ENCODE assay signal across 8 cellular contexts in genomic region chr1:3857791-3858129, GRCh38. TPM values are rescaled to one million over a fixed set of nuclear protein-coding genes. Genes with fewer than 3 reads are reported as not detected.
A peak's percentile ranks its signal among the peaks of the same experiment; 100 is the strongest.
DNase-seq lines count a peak whose midpoint lies in the region; TF ChIP-seq lines count a peak whose summit lies in the region.

No MANE protein-coding gene starts in this region.

- H3K23ac ChIP-seq in neuronal stem cell (ENCODE audit: low read depth, low read length, poor library complexity) = peak overlapping the region; percentile 95

- H3K4me3 ChIP-seq in Caco-2 (ENCODE audit: low read depth, low read length) (peak overlapping the region; percentile 62), OCI-LY1 (ENCODE audit: low read depth, low read length, poor library complexity, severe bottlenecking) (peak overlapping the region; percentile 74), neuronal stem cell (ENCODE audit: low read length in 2 of 2) (peak overlapping the region; percentile 71 to 84)

- H3K36me3 ChIP-seq in Caco-2 (ENCODE audit: control insufficient read depth, insufficient read depth, low read length) (no peaks in the 10 kb centered on the region), OCI-LY1 (ENCODE audit: insufficient read depth, low read length) (peaks cover 32% of the 10 kb centered on the region), neuronal stem cell (replicated peaks in 1 of 2; ENCODE audit: control insufficient read depth in 2 of 2, insufficient read depth in 2 of 2, low read length in 2 of 2) (no peaks in the 10 kb centered on the region)

- in situ Hi-C loops in GM13977 (cut with MboI; ENCODE audit: low pct_unique_long_range_greater_than_20kb, low sequenced_read_pairs, unreplicated experiment) = no loop called here

- peak overlapping the region; percentile 54 for H3K27ac ChIP-seq in OCI-LY1 (ENCODE audit: low read depth, low read length, poor library complexity, severe bottlenecking)
- no peak overlapping the region for H3K27ac ChIP-seq in neuronal stem cell (replicated peaks; ENCODE audit: low read length)

- H3K4me3 Mint-ChIP-seq in Caco-2 (ENCODE audit: unreplicated experiment) = peak overlapping the region; percentile 98
- H3K4me3 Mint-ChIP-seq in endothelial cell (ENCODE audit: unreplicated experiment) = peak overlapping the region; percentile 96

- peak overlapping the region; percentile 65 for H2AK5ac ChIP-seq in neuronal stem cell (ENCODE audit: low read depth, low read length)

- no peaks in the 10 kb centered on the region for H4K20me1 ChIP-seq in OCI-LY1 (ENCODE audit: insufficient read depth, low read length)

- H3K14ac ChIP-seq in neuronal stem cell (ENCODE audit: low read length) = no peak overlapping the region

- intact Hi-C loops in Caco-2 (cut with micrococcal nuclease; ENCODE audit: unreplicated experiment) = loop anchor here (1.0 kb wide), 1 partner anchor 43 kb away; the partner anchor contains the start of gene C1orf174

- no peaks in the 10 kb centered on the region for H3K27me3 ChIP-seq in Caco-2 (replicated peaks; ENCODE audit: control insufficient read depth, insufficient read depth, low read length)
- H3K27me3 ChIP-seq in OCI-LY1 (ENCODE audit: insufficient read depth, low read length) = no peaks in the 10 kb centered on the region
- peaks cover 0 to 5% (median 0%) of the 10 kb centered on the region in 3 experiments for H3K27me3 ChIP-seq in neuronal stem cell (ENCODE audit: control insufficient read depth in 3 of 3, insufficient read depth in 3 of 3, low read depth in 1 of 3, low read length in 3 of 3)

- H3K4me1 Mint-ChIP-seq in Caco-2 (ENCODE audit: low read depth, unreplicated experiment) = no peaks in the 10 kb centered on the region
- no peaks in the 10 kb centered on the region for H3K4me1 Mint-ChIP-seq in endothelial cell (ENCODE audit: unreplicated experiment)

- H3K36me3 Mint-ChIP-seq in Caco-2 (ENCODE audit: insufficient read depth, unreplicated experiment) (no peaks in the 10 kb centered on the region), endothelial cell (ENCODE audit: low read depth, unreplicated experiment) (peaks cover 4% of the 10 kb centered on the region)

- H2BK5ac ChIP-seq in neuronal stem cell (ENCODE audit: low read length) = peak overlapping the region; percentile 46

- peak overlapping the region; percentile 87 for H3K27ac Mint-ChIP-seq in Caco-2 (ENCODE audit: unreplicated experiment)
- no peak overlapping the region for H3K27ac Mint-ChIP-seq in endothelial cell (ENCODE audit: unreplicated experiment)

- no peaks in the 10 kb centered on the region for H3K9me3 Mint-ChIP-seq in Caco-2 (ENCODE audit: unreplicated experiment)
- no peaks in the 10 kb centered on the region for H3K9me3 Mint-ChIP-seq in endothelial cell (ENCODE audit: unreplicated experiment)

- no peaks in the 10 kb centered on the region for H3K27me3 Mint-ChIP-seq in Caco-2 (ENCODE audit: insufficient read depth, unreplicated experiment)
- H3K27me3 Mint-ChIP-seq in endothelial cell (ENCODE audit: unreplicated experiment) = peaks cover 2% of the 10 kb centered on the region

- H4K8ac ChIP-seq in neuronal stem cell (ENCODE audit: low read depth, low read length) = no peak overlapping the region

- no peaks in the 10 kb centered on the region for H3K9me2 ChIP-seq in OCI-LY1 (ENCODE audit: low read depth, low read length)

- peak overlapping the region; percentile 80 for H3K18ac ChIP-seq in neuronal stem cell (ENCODE audit: low read length)

- H2BK12ac ChIP-seq in neuronal stem cell (ENCODE audit: low read length) = no peak overlapping the region

- H4K91ac ChIP-seq in neuronal stem cell (ENCODE audit: low read depth, low read length, poor library complexity) = no peak overlapping the region

- H3F3A ChIP-seq in OCI-LY1 (ENCODE audit: insufficient read depth, low read length) = no peaks in the 10 kb centered on the region

- H3K9me3 ChIP-seq in Caco-2 (no peaks in the 10 kb centered on the region), OCI-LY1 (ENCODE audit: low read length) (no peaks in the 10 kb centered on the region), neuronal stem cell (replicated peaks in 1 of 2; ENCODE audit: control insufficient read depth in 2 of 2, insufficient read depth in 1 of 2, low read depth in 1 of 2, low read length in 2 of 2) (no peaks in the 10 kb centered on the region)

- H3K4me2 ChIP-seq in OCI-LY1 (ENCODE audit: low read length) (peak overlapping the region; percentile 70), neuronal stem cell (ENCODE audit: insufficient read depth, low read length, poor library complexity, severe bottlenecking) (peak overlapping the region; percentile 81)

- H3K79me1 ChIP-seq in neuronal stem cell (ENCODE audit: low read depth, low read length) = no peaks in the 10 kb centered on the region

- no peak overlapping the region for H2BK15ac ChIP-seq in neuronal stem cell (ENCODE audit: low read length)

- no TSS peak for BruUV-seq in Caco-2 (replicated peaks; lab: Mats Ljungman, UMichigan)

- DNase-seq in Caco-2 (peak in 1 of 2 experiments; percentile 9), endothelial cell (ENCODE audit: low spot score) (no peak), neuronal stem cell (ENCODE audit: low spot score) (no peak), occipital lobe (lab: John Stamatoyannopoulos, UW) (no peak), NCI-H1694 (lab: John Stamatoyannopoulos, UW) (no peak), GM13977 (ENCODE audit: low spot score) (no peak), putamen (ENCODE audit: low spot score) (no peak)

- no CpG with 5 or more reads among the region's 21 CpGs for WGBS in neuronal stem cell (ENCODE audit: extremely low coverage in 2 of 2, insufficient read length in 2 of 2, insufficient replicate concordance in 1 of 2), 2 donors

- POLR2A ChIA-PET in Caco-2 (lab: Charles Lee) = interaction anchor here (0.5 to 0.6 kb wide), 2 partner anchors 17 to 137 kb away, joined by 3 to 5 read pairs; no protein-coding TSS in a partner anchor

- H2AFZ ChIP-seq in OCI-LY1 (ENCODE audit: low read length) = no peak overlapping the region
- H2AFZ ChIP-seq in neuronal stem cell (ENCODE audit: low read length) = peak overlapping the region; percentile 97

- CTCF ChIA-PET in Caco-2 (lab: Charles Lee) = interaction anchor here (1.0 to 1.9 kb wide), 4 partner anchors 12 to 49 kb away, joined by 3 to 12 read pairs (median 6); partner anchors contain the start of gene C1orf174

- H3K9ac ChIP-seq in OCI-LY1 (ENCODE audit: low read length) (peak overlapping the region; percentile 74), neuronal stem cell (ENCODE audit: low read depth, low read length, poor library complexity) (peak overlapping the region; percentile 88)

- no peak overlapping the region for H3K4ac ChIP-seq in neuronal stem cell (ENCODE audit: low read length)

- peaks cover 35% of the 10 kb centered on the region for H3K79me2 ChIP-seq in OCI-LY1 (ENCODE audit: insufficient read depth, low read length)

- TF ChIP-seq CTCF in Caco-2 (IDR thresholded peaks at IDR 0.05; ENCODE audit: insufficient read depth in 1 of 2, low read depth in 1 of 2, low read length in 1 of 2, severe bottlenecking in 1 of 2, unreplicated experiment in 1 of 2) (no peak), OCI-LY1 (IDR thresholded peaks at IDR 0.05; ENCODE audit: low read length) (no peak), endothelial cell (IDR thresholded peaks at IDR 0.05; ENCODE audit: unreplicated experiment) (no peak), GM13977 (IDR thresholded peaks at IDR 0.05; ENCODE audit: extremely low read depth, insufficient read depth, missing control alignments) (no peak)

- no peak overlapping the region for H2BK120ac ChIP-seq in neuronal stem cell (ENCODE audit: low read depth, low read length)

- H3K4me1 ChIP-seq in Caco-2 (no peaks in the 10 kb centered on the region), OCI-LY1 (ENCODE audit: insufficient read depth, low read length, severe bottlenecking) (peaks cover 33% of the 10 kb centered on the region), neuronal stem cell (ENCODE audit: control insufficient read depth in 2 of 2, insufficient read depth in 1 of 2, low read depth in 1 of 2, low read length in 2 of 2) (peaks cover 6% of the 10 kb centered on the region in 2 donors)

RNA-seq across cellular contexts. Expression of gene DFFB, which starts 0.5 kb away (rescaled TPM):
- total RNA-seq in Caco-2 (2022) (7.1 and 7.7 TPM in 2 replicates), endothelial cell (ENCODE audit: unreplicated experiment) (6.8 TPM), occipital lobe (12.6 TPM)
- polyA plus RNA-seq in neuronal stem cell (2013, experiment 1 of 2) = 6.6 TPM
- polyA plus RNA-seq in neuronal stem cell (2013, experiment 2 of 2) = 7.4 TPM

RNA-seq across cellular contexts. Expression of gene CEP104, which starts 0.7 kb away (rescaled TPM):
- total RNA-seq in Caco-2 (2022) (35.6 and 36.0 TPM in 2 replicates), endothelial cell (ENCODE audit: unreplicated experiment) (40.3 TPM), occipital lobe (16.7 TPM)
- 12.6 TPM for polyA plus RNA-seq in neuronal stem cell (2013, experiment 1 of 2)
- 13.2 TPM for polyA plus RNA-seq in neuronal stem cell (2013, experiment 2 of 2)

RNA-seq across cellular contexts. Expression of gene C1orf174, which starts 42.3 kb away (rescaled TPM):
- total RNA-seq in Caco-2 (2022) (19.0 and 19.2 TPM in 2 replicates), endothelial cell (ENCODE audit: unreplicated experiment) (25.6 TPM), occipital lobe (17.3 TPM)
- 30.3 TPM for polyA plus RNA-seq in neuronal stem cell (2013, experiment 1 of 2)
- 30.5 TPM for polyA plus RNA-seq in neuronal stem cell (2013, experiment 2 of 2)
